Comparison of ENCODE assay signal across 27 cellular contexts in the genomic region with DNA sequence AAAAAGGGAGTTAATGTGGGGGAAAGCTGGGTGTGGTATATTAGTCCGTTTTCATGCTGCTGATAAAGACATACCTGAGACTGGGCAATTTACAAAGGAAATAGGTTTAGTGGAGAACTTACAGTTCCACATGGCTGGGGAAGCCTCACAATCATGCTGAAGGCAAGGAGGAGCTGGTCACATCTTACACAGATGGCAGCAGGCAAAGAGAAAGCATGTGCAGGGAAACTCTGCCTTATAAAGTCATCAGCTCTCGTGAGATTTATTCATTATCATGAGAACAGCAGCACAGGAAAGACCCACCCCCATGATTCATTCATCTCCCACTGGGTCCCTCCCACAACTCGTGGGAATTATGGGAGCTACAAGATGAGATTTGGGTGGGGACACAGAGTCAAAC.
"Had no signal": no experiment of that assay in that cellular context is flagged by ENCODE, and none has a peak within 500 bp of the region (broad histone marks: within the 10 kb centered on the region; RNA-seq: fewer than 3 reads in every experiment).

No MANE protein-coding gene starts in this region.

- H3K36me3 ChIP-seq: stomach, suprapubic skin, thoracic aorta, thyroid gland, tibial artery, tibial nerve, transverse colon, upper lobe of left lung, upper lobe of right lung, uterus, vagina had no signal

- H3K4me1 ChIP-seq: stomach, testis, thyroid gland, tibial artery, tibial nerve, transverse colon, upper lobe of left lung, upper lobe of right lung, uterus, vagina had no signal

- H3K27me3 ChIP-seq: testis, thyroid gland, tibial nerve, transverse colon, upper lobe of left lung, uterus, vagina had no signal

- H3K9me3 ChIP-seq: stomach, suprapubic skin, testis, thoracic aorta, thyroid gland, tibial artery, transverse colon, upper lobe of left lung, upper lobe of right lung, uterus, vagina had no signal

- FAIRE-seq: urothelium cell line had no signal

- H3K27ac ChIP-seq: stomach, suprapubic skin, testis, thoracic aorta, thyroid gland, tibial artery, tibial nerve, transverse colon, upper lobe of left lung, upper lobe of right lung, uterus, vagina had no signal

- DNase-seq: stimulated activated CD4-positive, alpha-beta T cell treated with anti-CD3 and anti-CD28 coated beads, Interleukin-2, amount 100 ng/mL, for 48 hours; stimulated activated CD4-positive, alpha-beta T cell treated with anti-CD3 and anti-CD28 coated beads, Interleukin-4, amount 100 ng/mL, for 1 hour; stimulated activated CD4-positive, alpha-beta T cell treated with anti-CD3 and anti-CD28 coated beads, Interleukin-4, amount 100 ng/mL, for 24 hours; stimulated activated CD4-positive, alpha-beta T cell treated with anti-CD3 and anti-CD28 coated beads, Interleukin-4, amount 100 ng/mL, for 4 hours; stimulated activated CD8-positive, alpha-beta memory T cell treated with anti-CD3 and anti-CD28 coated beads, Interleukin-4, amount 100 ng/mL, for 48 hours; stimulated activated naive B cell treated with anti-CD40 and anti-IgM and Interleukin-4, amounts not matched to agents 10 μg/mL and 1 μg/mL and 100 μg/mL, for 72 hours; stimulated activated naive CD4-positive, alpha-beta T cell; stimulated activated naive CD4-positive, alpha-beta T cell treated with Interleukin-2 at 50 U/mL for 16 hours; stimulated activated naive CD8-positive, alpha-beta T cell treated with anti-CD3 and anti-CD28 coated beads, Interleukin-15, amount 100 ng/mL, for 72 hours; stimulated activated naive CD8-positive, alpha-beta T cell treated with anti-CD3 and anti-CD28 coated beads, Interleukin-15, Interleukin-2, amounts not matched to agents 100 U/mL and 50 U/mL, for 24 hours; stomach; substantia nigra; testis; thyroid gland; tibial artery; transverse colon; trophoblast cell; upper lobe of left lung; upper lobe of right lung; uterus had no signal

- ATAC-seq: stimulated activated effector memory CD8-positive, alpha-beta T cell treated with anti-CD3 and anti-CD28 coated beads, Interleukin-12 subunit alpha, Interleukin-12 subunit beta, amount 100 ng/mL, for 72 hours; stimulated activated memory B cell treated with anti-CD40 and anti-IgM and Interleukin-4, amounts not matched to agents 10 μg/mL and 1 μg/mL and 100 μg/mL, for 72 hours; stimulated activated naive B cell treated with anti-CD40 and anti-IgM and Interleukin-4, amounts not matched to agents 10 μg/mL and 1 μg/mL and 100 μg/mL, for 72 hours; stimulated activated naive CD8-positive, alpha-beta T cell treated with anti-CD3 and anti-CD28 coated beads, Interleukin-15, amount 100 ng/mL, for 72 hours; stimulated activated naive CD8-positive, alpha-beta T cell treated with anti-CD3 and anti-CD28 coated beads, Interleukin-15, Interleukin-2, amounts not matched to agents 100 U/mL and 50 U/mL, for 24 hours; upper lobe of right lung had no signal

- H3K4me3 ChIP-seq: stomach, suprapubic skin, testis, thoracic aorta, thyroid gland, tibial artery, tibial nerve, transverse colon, upper lobe of left lung, upper lobe of right lung, uterus, vagina had no signal
